ENCODE assay signal across 1 cellular context in the genomic region with DNA sequence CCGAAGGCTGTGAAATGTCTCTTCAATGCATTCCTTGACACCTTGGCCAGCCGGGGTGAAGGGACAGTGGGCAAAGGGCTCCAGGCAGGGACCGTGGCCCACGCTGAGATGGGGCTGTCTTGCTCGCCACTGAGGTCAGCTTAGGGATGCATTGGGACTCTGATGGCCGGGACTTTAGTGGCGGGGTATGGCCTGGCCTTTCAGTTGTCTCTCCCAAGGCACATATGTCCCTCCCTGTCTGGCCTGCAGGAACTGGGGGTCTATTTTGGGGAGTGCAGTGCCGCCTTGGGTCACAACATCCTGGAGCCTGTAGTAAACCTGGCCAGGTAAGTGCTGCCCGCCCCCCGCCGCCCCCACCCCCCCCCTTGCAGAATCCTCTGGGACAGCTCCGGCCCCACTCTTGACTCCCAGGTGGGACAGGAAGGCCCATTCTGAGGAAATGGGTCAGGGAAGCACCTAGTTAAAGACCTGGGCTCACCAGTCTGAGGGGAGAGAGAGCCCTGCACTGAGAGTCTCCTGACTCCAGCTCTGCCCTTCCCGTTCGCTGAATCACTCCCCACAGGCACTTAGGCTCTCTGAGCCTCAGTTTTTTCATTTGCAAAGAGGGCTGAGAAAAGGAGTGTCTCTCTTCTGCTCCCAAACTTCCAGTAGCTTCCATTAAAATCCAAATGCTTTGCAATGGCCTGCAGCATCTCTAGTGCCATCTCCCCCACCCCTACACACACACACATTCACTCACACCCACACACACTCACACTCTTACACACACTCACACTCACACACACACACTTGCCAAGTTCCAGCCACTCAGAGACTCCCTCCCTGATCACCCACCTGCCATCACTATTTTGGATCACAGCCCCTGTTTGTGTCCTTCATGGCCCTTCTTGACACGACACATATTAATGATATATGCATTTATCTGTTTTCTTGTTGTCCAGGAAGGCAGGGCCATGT.
TF ChIP-seq lines count a peak whose summit lies in the region.

No MANE protein-coding gene starts in this region.

TF ChIP-seq in GM23338, 12 proteins besides CTCF, POLR2A, EP300 and RAD21:
- TF ChIP-seq ZNF462 (CRISPR knock-in tag; IDR thresholded peaks at IDR 0.05) = no peak
